Comparison of ENCODE assay signal across 9 cellular contexts in genomic region chr10:95391570-95392249, GRCh38.
A peak's percentile ranks its signal among the peaks of the same experiment; 100 is the strongest.
DNase-seq lines count a peak whose midpoint lies in the region; ATAC-seq, FAIRE-seq and TF ChIP-seq lines count a peak whose summit lies in the region.
"Had no signal": no experiment of that assay in that cellular context is flagged by ENCODE, and none has a peak within 500 bp of the region (broad histone marks: within the 10 kb centered on the region; RNA-seq: fewer than 3 reads in every experiment).

No MANE protein-coding gene starts in this region.

- H3K27ac ChIP-seq in DND-41 (ENCODE audit: low read length): no peak overlapping the region

- ATAC-seq in DND-41 (ENCODE audit: insufficient read depth, low read depth): peak; percentile 82; the same call in 2 of the 3 replicates
- ATAC-seq in HG03095 (IDR thresholded peaks at IDR 0.05; ENCODE audit: unreplicated experiment): no peak
- ATAC-seq in HG02642 (IDR thresholded peaks at IDR 0.05; ENCODE audit: poor library complexity, unreplicated experiment): no peak

- no peaks in the 10 kb centered on the region for H3K27me3 ChIP-seq in DND-41 (ENCODE audit: insufficient read depth, low read length, poor library complexity)
- no peaks in the 10 kb centered on the region for H3K27me3 ChIP-seq in bronchial epithelial cell (ENCODE audit: control insufficient read depth, insufficient read depth, low read length)

- H4K20me1 ChIP-seq in DND-41 (ENCODE audit: insufficient read depth, low read length): no peaks in the 10 kb centered on the region; the same call in 1 of the 2 replicates

- peak; percentile 6 for TF ChIP-seq CTCF in DND-41 (IDR thresholded peaks at IDR 0.05; ENCODE audit: borderline replicate concordance, extremely low read depth, low read length, poor library complexity, severe bottlenecking)
- no peak for TF ChIP-seq CTCF in bronchial epithelial cell (IDR thresholded peaks at IDR 0.05; ENCODE audit: insufficient read depth, low read length, severe bottlenecking)

- H3K36me3 ChIP-seq in DND-41 (ENCODE audit: insufficient read depth, low read length) (no peaks in the 10 kb centered on the region), bronchial epithelial cell (ENCODE audit: control insufficient read depth, insufficient read depth, low read length) (no peaks in the 10 kb centered on the region)

- H3K9me3 ChIP-seq in DND-41 (ENCODE audit: insufficient read depth, low read length, severe bottlenecking): no peaks in the 10 kb centered on the region

- H3K79me2 ChIP-seq in DND-41 (ENCODE audit: insufficient read depth, low read length): no peaks in the 10 kb centered on the region

- H3K4me3 ChIP-seq in DND-41 (ENCODE audit: low read depth in 1 of 2, low read length in 2 of 2) (no peak overlapping the region), bronchial epithelial cell (ENCODE audit: low read depth, low read length) (no peak overlapping the region)
- H3K4me3 ChIP-seq in Jurkat, Clone E6-1 (ENCODE audit: low read length): no peak overlapping the region

- H3K9ac ChIP-seq in DND-41 (ENCODE audit: low read depth, low read length): no peak overlapping the region

- no peak overlapping the region for H2AFZ ChIP-seq in DND-41 (ENCODE audit: low read depth, low read length)

- H3K4me1 ChIP-seq in DND-41 (ENCODE audit: insufficient read depth, low read length): no peaks in the 10 kb centered on the region

- peak; percentile 43 for FAIRE-seq in bronchial epithelial cell (lab: Jason Lieb, UNC)
- FAIRE-seq: GM18507 had no signal

- H3K4me2 ChIP-seq in DND-41 (ENCODE audit: insufficient read depth, low read length): no peak overlapping the region

- peak; percentile 51 for DNase-seq in DND-41
- DNase-seq in Jurkat, Clone E6-1 (ENCODE audit: low read depth, low spot score): peak; percentile 67
- DNase-seq in bronchial epithelial cell (ENCODE audit: low read depth): peak; percentile 31
- peak; percentile 35 for DNase-seq in myocyte (ENCODE audit: low read depth)
- DNase-seq in DMS79 treated with DMSO at 0.1 percent for 48 hours (lab: John Stamatoyannopoulos, UW): no peak
- DNase-seq in medulla oblongata (ENCODE audit: extremely low spot score): no peak

Comparison
In these comparisons a context has a peak if more than half of its experiments do, and no peak if none do; other contexts are left out.
1. DNase-seq: peak in DND-41 (single experiment), Jurkat, Clone E6-1 (single experiment), bronchial epithelial cell (single experiment) and myocyte (single experiment); none in DMS79 treated with DMSO at 0.1 percent for 48 hours (single experiment) and medulla oblongata (single experiment).